In the genomic region with DNA sequence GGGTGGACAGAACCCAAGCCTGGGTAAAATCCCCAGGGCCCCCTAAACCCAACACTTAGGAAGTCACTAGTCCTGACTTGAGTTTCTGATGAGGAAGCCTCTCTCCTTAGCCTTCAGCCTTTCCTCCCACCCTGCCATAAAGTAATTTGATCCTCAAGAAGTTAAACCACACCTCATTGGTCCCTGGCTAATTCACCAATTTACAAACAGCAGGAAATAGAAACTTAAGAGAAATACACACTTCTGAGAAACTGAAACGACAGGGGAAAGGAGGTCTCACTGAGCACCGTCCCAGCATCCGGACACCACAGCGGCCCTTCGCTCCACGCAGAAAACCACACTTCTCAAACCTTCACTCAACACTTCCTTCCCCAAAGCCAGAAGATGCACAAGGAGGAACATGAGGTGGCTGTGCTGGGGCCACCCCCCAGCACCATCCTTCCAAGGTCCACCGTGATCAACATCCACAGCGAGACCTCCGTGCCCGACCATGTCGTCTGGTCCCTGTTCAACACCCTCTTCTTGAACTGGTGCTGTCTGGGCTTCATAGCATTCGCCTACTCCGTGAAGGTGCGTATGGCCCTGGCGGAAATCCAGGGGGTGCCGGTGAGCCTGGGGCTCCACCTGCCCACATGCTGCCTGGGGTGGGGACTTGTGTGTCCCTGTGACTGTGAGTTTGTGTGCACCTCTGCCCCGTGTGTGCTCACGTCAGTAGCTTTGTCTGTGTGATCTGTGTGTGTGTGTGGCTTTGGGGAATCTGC, we compare ENCODE assay signal across 8 cellular contexts. TPM values are rescaled to one million over a fixed set of nuclear protein-coding genes. Genes with fewer than 3 reads are reported as not detected.
A peak's percentile ranks its signal among the peaks of the same experiment; 100 is the strongest.
DNase-seq lines count a peak whose midpoint lies in the region; ATAC-seq and TF ChIP-seq lines count a peak whose summit lies in the region.

A gene (plus strand): TSS at position 254 of the 761 bp plus-strand sequence. CDS start 131 bp downstream, at position 385.

- no peaks in the 10 kb centered on the region for H3K9me2 ChIP-seq in GM23248 (ENCODE audit: insufficient read depth)
- H3K9me2 ChIP-seq in SK-N-SH: no peaks in the 10 kb centered on the region

- H3K27ac ChIP-seq in DND-41 (ENCODE audit: low read length) (peak within 1 kb of the TSS; percentile 83), GM23248 (peak within 1 kb of the TSS; percentile 55), SK-N-SH (ENCODE audit: low read depth in 2 of 2, low read length in 1 of 2) (no peak within 1 kb of the TSS), spleen (peak within 1 kb of the TSS; percentile 84 to 98 (median 96))

- H3K9ac ChIP-seq in DND-41 (ENCODE audit: low read depth, low read length) (peak within 1 kb of the TSS; percentile 72), GM23248 (peak within 1 kb of the TSS; percentile 80), SK-N-SH (no peak within 1 kb of the TSS), iPS-15b (ENCODE audit: low read depth, low read length) (peak within 1 kb of the TSS; percentile 85)

- H3K4me1 ChIP-seq in DND-41 (ENCODE audit: insufficient read depth, low read length): peaks cover 68% of the 10 kb centered on the region
- H3K4me1 ChIP-seq in GM23248 (ENCODE audit: insufficient read depth): peaks cover 32% of the 10 kb centered on the region
- H3K4me1 ChIP-seq in SK-N-SH (ENCODE audit: control insufficient read depth in 1 of 2, insufficient read depth in 2 of 2, low read depth in 1 of 2, low read length in 1 of 2): peaks cover 2 to 15% of the 10 kb centered on the region in 2 experiments; a peak in 2 of 4 replicates
- H3K4me1 ChIP-seq in iPS-15b (ENCODE audit: control insufficient read depth, insufficient read depth, low read length): peaks cover 24% of the 10 kb centered on the region
- peaks cover 36 to 74% (median 62%) of the 10 kb centered on the region in 6 donors for H3K4me1 ChIP-seq in spleen

- 0 to 2% methylated on average over 17 to 18 of the region's 18 CpGs for WGBS in GM23248 (ENCODE audit: low coverage in 1 of 2, low lambda C conversion rate in 2 of 2, missing lambda C conversion rate in 2 of 2), 2 experiments
- WGBS in SK-N-SH (ENCODE audit: low lambda C conversion rate): 89% methylated on average over 18 of the region's 18 CpGs
- 0 to 2% (median 2%) methylated on average over 14 to 18 of the region's 18 CpGs for WGBS in spleen, 5 donors

- ATAC-seq in DND-41 (ENCODE audit: insufficient read depth, low read depth): peak; percentile 59
- no peak for ATAC-seq in HG03045 (IDR thresholded peaks at IDR 0.05; ENCODE audit: unreplicated experiment)

- H3F3A ChIP-seq in GM23248 (ENCODE audit: insufficient read depth): peaks cover 38% of the 10 kb centered on the region
- peaks cover 13% of the 10 kb centered on the region for H3F3A ChIP-seq in SK-N-SH (replicated peaks; ENCODE audit: insufficient read depth)

- CTCF ChIA-PET in SK-N-SH (lab: Yijun Ruan, JAX): no interaction called here

- H3K4me2 ChIP-seq in DND-41 (ENCODE audit: insufficient read depth, low read length) (peak within 1 kb of the TSS; percentile 88), GM23248 (ENCODE audit: unreplicated experiment) (peak within 1 kb of the TSS; percentile 82), SK-N-SH (no peak within 1 kb of the TSS)

- H3K36me3 ChIP-seq in DND-41 (ENCODE audit: insufficient read depth, low read length) (peaks cover 25% of the 10 kb centered on the region), GM23248 (ENCODE audit: low read depth) (no peaks in the 10 kb centered on the region), SK-N-SH (replicated peaks in 1 of 2; ENCODE audit: control insufficient read depth in 1 of 2, insufficient read depth in 2 of 2, low read length in 1 of 2) (peaks cover 0 to 3% of the 10 kb centered on the region in 2 experiments), iPS-15b (ENCODE audit: control insufficient read depth, insufficient read depth, low read length) (peaks cover 14% of the 10 kb centered on the region), spleen (peaks cover 0 to 28% (median 8%) of the 10 kb centered on the region in 6 donors)

- H3K4me3 ChIP-seq in DND-41 (ENCODE audit: low read depth in 1 of 2, low read length in 2 of 2) (peak within 1 kb of the TSS; percentile 44 to 64; a peak in 3 of 4 replicates), GM23248 (peak within 1 kb of the TSS; percentile 79), SK-N-SH (ENCODE audit: low read depth in 2 of 2, low read length in 1 of 2) (no peak within 1 kb of the TSS), astrocyte of the spinal cord (ENCODE audit: low read depth, low read length) (peak within 1 kb of the TSS; percentile 51), iPS-15b (ENCODE audit: low read depth, low read length) (peak within 1 kb of the TSS; percentile 96), spleen (peak within 1 kb of the TSS; percentile 64 to 89 (median 68))

- no peaks in the 10 kb centered on the region for H3K9me3 ChIP-seq in DND-41 (ENCODE audit: insufficient read depth, low read length, severe bottlenecking)
- no peaks in the 10 kb centered on the region for H3K9me3 ChIP-seq in GM23248 (ENCODE audit: low read depth)
- no peaks in the 10 kb centered on the region for H3K9me3 ChIP-seq in SK-N-SH
- no peaks in the 10 kb centered on the region for H3K9me3 ChIP-seq in iPS-15b (ENCODE audit: control insufficient read depth, insufficient read depth, low read length)
- H3K9me3 ChIP-seq in spleen: no peaks in the 10 kb centered on the region

- H2AFZ ChIP-seq in DND-41 (ENCODE audit: low read depth, low read length): peak within 1 kb of the TSS; percentile 57
- H2AFZ ChIP-seq in GM23248: peak within 1 kb of the TSS; percentile 20
- H2AFZ ChIP-seq in SK-N-SH (ENCODE audit: low read depth): no peak within 1 kb of the TSS

- DNase-seq in DND-41: peak; percentile 80
- peak; percentile 85 for DNase-seq in GM23248
- no peak for DNase-seq in SK-N-SH
- DNase-seq in astrocyte of the spinal cord (ENCODE audit: low read depth, low spot score): peak; percentile 81
- peak; percentile 90 for DNase-seq in spleen
- no peak for DNase-seq in NCI-H748 (lab: John Stamatoyannopoulos, UW; ENCODE audit: unreplicated experiment)

- TF ChIP-seq CTCF in DND-41 (IDR thresholded peaks at IDR 0.05; ENCODE audit: borderline replicate concordance, extremely low read depth, low read length, poor library complexity, severe bottlenecking) (no peak), SK-N-SH (IDR thresholded peaks at IDR 0.05) (no peak), astrocyte of the spinal cord (IDR thresholded peaks at IDR 0.05; ENCODE audit: low read depth, low read length) (no peak), spleen (IDR thresholded peaks at IDR 0.05 in 8 of 11, conservative IDR thresholded peaks at IDR 0.05 in 3 of 11) (peak in 1 of 11 experiments; percentile 22)

- H4K20me1 ChIP-seq in DND-41 (ENCODE audit: insufficient read depth, low read length) (peaks cover 19% of the 10 kb centered on the region), GM23248 (ENCODE audit: insufficient read depth) (no peaks in the 10 kb centered on the region), SK-N-SH (ENCODE audit: insufficient read depth) (no peaks in the 10 kb centered on the region)

- peak; percentile 41 to 91 (median 89) for TF ChIP-seq POLR2A in spleen (IDR thresholded peaks at IDR 0.05)

- no peak for TF ChIP-seq EP300 in SK-N-SH (IDR thresholded peaks at IDR 0.05; ENCODE audit: borderline replicate concordance in 1 of 2, low read depth in 1 of 2, low read length in 1 of 2)

- H3K27me3 ChIP-seq in DND-41 (ENCODE audit: insufficient read depth, low read length, poor library complexity) (no peaks in the 10 kb centered on the region), GM23248 (replicated peaks; ENCODE audit: insufficient read depth) (no peaks in the 10 kb centered on the region), SK-N-SH (ENCODE audit: insufficient read depth) (no peaks in the 10 kb centered on the region), iPS-15b (ENCODE audit: control insufficient read depth, insufficient read depth, low read length) (no peaks in the 10 kb centered on the region), spleen (replicated peaks in 1 of 7) (peaks cover 0 to 5% (median 0%) of the 10 kb centered on the region in 7 donors)

- TF ChIP-seq RAD21 in SK-N-SH (IDR thresholded peaks at IDR 0.05; ENCODE audit: low read length): no peak

- POLR2A ChIA-PET in SK-N-SH (lab: Yijun Ruan, JAX): no interaction called here

- in situ Hi-C loops in GM23248 (cut with MboI) (no loop called here), astrocyte of the spinal cord (cut with HindIII; ENCODE audit: low sequenced_read_pairs) (no loop called here)

- H3K79me2 ChIP-seq in DND-41 (ENCODE audit: insufficient read depth, low read length): peaks cover 50% of the 10 kb centered on the region
- H3K79me2 ChIP-seq in GM23248 (ENCODE audit: insufficient read depth): peaks cover 48% of the 10 kb centered on the region
- peaks cover 11% of the 10 kb centered on the region; the same call in 1 of the 2 replicates for H3K79me2 ChIP-seq in SK-N-SH (ENCODE audit: insufficient read depth)

- intact Hi-C loops in spleen (cut with DNase I; ENCODE audit: low total_unique reads): no loop called here

TF ChIP-seq in SK-N-SH, 30 proteins besides CTCF, POLR2A, EP300 and RAD21 (continues in another document):
- no peak for TF ChIP-seq JUND (IDR thresholded peaks at IDR 0.05)
- TF ChIP-seq NRF1 (IDR thresholded peaks at IDR 0.05; ENCODE audit: low read depth, low read length): no peak
- no peak for TF ChIP-seq RFX5 (IDR thresholded peaks at IDR 0.05; ENCODE audit: low read length)
- no peak for TF ChIP-seq TAF1 (IDR thresholded peaks at IDR 0.05; ENCODE audit: borderline replicate concordance, low read depth, low read length)
- TF ChIP-seq MEF2A (IDR thresholded peaks at IDR 0.05; ENCODE audit: borderline replicate concordance, low read depth): no peak
- TF ChIP-seq FOXJ3 (CRISPR knock-in tag; IDR thresholded peaks at IDR 0.05): no peak
- TF ChIP-seq, protein P1, sequence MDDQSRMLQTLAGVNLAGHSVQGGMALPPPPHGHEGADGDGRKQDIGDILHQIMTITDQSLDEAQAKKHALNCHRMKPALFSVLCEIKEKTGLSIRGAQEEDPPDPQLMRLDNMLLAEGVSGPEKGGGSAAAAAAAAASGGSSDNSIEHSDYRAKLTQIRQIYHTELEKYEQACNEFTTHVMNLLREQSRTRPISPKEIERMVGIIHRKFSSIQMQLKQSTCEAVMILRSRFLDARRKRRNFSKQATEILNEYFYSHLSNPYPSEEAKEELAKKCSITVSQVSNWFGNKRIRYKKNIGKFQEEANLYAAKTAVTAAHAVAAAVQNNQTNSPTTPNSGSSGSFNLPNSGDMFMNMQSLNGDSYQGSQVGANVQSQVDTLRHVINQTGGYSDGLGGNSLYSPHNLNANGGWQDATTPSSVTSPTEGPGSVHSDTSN (IDR thresholded peaks at IDR 0.05): no peak
- TF ChIP-seq NFIC (IDR thresholded peaks at IDR 0.05; ENCODE audit: borderline replicate concordance): no peak
- no peak for TF ChIP-seq GATA2 (CRISPR knock-in tag; IDR thresholded peaks at IDR 0.05)

RNA-seq across cellular contexts. Expression of the gene that starts here (rescaled TPM):
- total RNA-seq in GM23248 (2014; rRNA removed; shearing (Covaris generic)): 72.7 and 77.3 TPM in 2 replicates
- polyA plus RNA-seq in GM23248 (2016; fragmentation: Nextera tagmentation; extraction: Ambion mirVana) (180 and 187 TPM in 2 replicates), SK-N-SH (2012; rRNA removed) (15.3 and 19.4 TPM in 2 replicates), spleen (100 to 1,000 TPM; 314 to 496 (median 327) TPM)
- 10.6 and 12.6 TPM in 2 replicates for polyA plus RNA-seq in SK-N-SH (2012; cell fraction: cytosol; rRNA removed)
- 4.7 and 8.8 TPM in 2 replicates for polyA plus RNA-seq in SK-N-SH (2012; cell fraction: nucleus; rRNA removed)
- 100 to 1,000 TPM; 333 to 670 (median 510) TPM for total RNA-seq in spleen

Comparison
In these comparisons a context has a peak if more than half of its experiments do, and no peak if none do; other contexts are left out.
1. DNase-seq: peak in DND-41 (single experiment), GM23248 (single experiment), astrocyte of the spinal cord (single experiment) and spleen (single experiment); none in SK-N-SH (single experiment) and NCI-H748 (single experiment).
2. H3K27ac ChIP-seq: peak in DND-41 (single experiment), GM23248 (single experiment) and spleen (8 of 8); none in SK-N-SH (0 of 2).
3. H3K4me3 ChIP-seq: peak in DND-41 (2 of 2), GM23248 (single experiment), astrocyte of the spinal cord (single experiment), iPS-15b (single experiment) and spleen (8 of 8); none in SK-N-SH (0 of 2).